In genomic region chr21:45532826-45533730, GRCh38 we compare ENCODE assay signal across 14 cellular contexts. TPM values are rescaled to one million over a fixed set of nuclear protein-coding genes. Genes with fewer than 3 reads are reported as not detected.
DNase-seq lines count a peak whose midpoint lies in the region; ATAC-seq and TF ChIP-seq lines count a peak whose summit lies in the region.
"Had no signal": no experiment of that assay in that cellular context is flagged by ENCODE, and none has a peak within 500 bp of the region (broad histone marks: within the 10 kb centered on the region; RNA-seq: fewer than 3 reads in every experiment).

No MANE protein-coding gene starts in this region.

- CTCF ChIA-PET in activated CD4-positive, alpha-beta T cell treated with anti-CD3 and anti-CD28 coated beads for 36 hours (lab: Charles Lee), result interaction anchor here (0.7 kb wide), 1 partner anchor 11 kb away, joined by 4 read pairs; no protein-coding TSS in a partner anchor

- no peak overlapping the region for H3K4me3 ChIP-seq in heart left ventricle
- H3K4me3 ChIP-seq: A549, uterus had no signal

- 58 to 77% (median 68%) methylated on average over 7 to 12 of the region's 12 CpGs for WGBS in heart left ventricle, 4 donors

- H3K36me3 Mint-ChIP-seq in activated CD4-positive, alpha-beta T cell treated with anti-CD3 and anti-CD28 coated beads for 36 hours (ENCODE audit: low read depth), result peaks cover 32% of the 10 kb centered on the region
- H3K36me3 Mint-ChIP-seq in stimulated activated effector memory CD8-positive, alpha-beta T cell treated with anti-CD3 and anti-CD28 coated beads, Interleukin-12 subunit alpha, Interleukin-12 subunit beta, amount 100 ng/mL, for 72 hours, result peaks cover 40% of the 10 kb centered on the region

- POLR2A ChIA-PET in activated CD4-positive, alpha-beta T cell treated with anti-CD3 and anti-CD28 coated beads for 36 hours (lab: Charles Lee), result no interaction called here

- intact Hi-C loops in activated CD4-positive, alpha-beta T cell treated with anti-CD3 and anti-CD28 coated beads for 36 hours (cut with DNase I, micrococcal nuclease), result no loop called here
- intact Hi-C loops in heart left ventricle (cut with DNase I), result no loop called here

- H3K9me3 ChIP-seq in heart left ventricle, result no peaks in the 10 kb centered on the region
- H3K9me3 ChIP-seq: A549, SK-N-SH, uterus had no signal

- TF ChIP-seq POLR2A in heart left ventricle (IDR thresholded peaks at IDR 0.05), result no peak

- DNase-seq in activated CD4-positive, alpha-beta T cell treated with anti-CD3 and anti-CD28 coated beads for 36 hours, result no peak
- no peak for DNase-seq in activated CD4-positive, alpha-beta T cell treated with anti-CD3 and anti-CD28 coated beads for 1 hour
- DNase-seq in heart left ventricle, result peak in 4 of 5 donors; percentile 15 to 57 (median 30)
- DNase-seq in stimulated activated effector memory CD8-positive, alpha-beta T cell treated with anti-CD3 and anti-CD28 coated beads, Interleukin-12 subunit alpha, Interleukin-12 subunit beta, amount 100 ng/mL, for 72 hours (ENCODE audit: low spot score in 2 of 2), result no peak
- DNase-seq in NCI-H2107 treated with DMSO at 0.1 percent for 48 hours (lab: John Stamatoyannopoulos, UW; ENCODE audit: unreplicated experiment), result no peak
- DNase-seq in NCI-H774 (lab: John Stamatoyannopoulos, UW), result no peak
- DNase-seq: amniotic stem cell; NCI-H1092 treated with DMSO at 0.1 percent for 48 hours; SK-N-SH; stimulated activated CD4-positive, alpha-beta T cell treated with anti-CD3 and anti-CD28 coated beads, Interleukin-2, amount 100 ng/mL, for 24 hours; uterus had no signal

- H3K27me3 Mint-ChIP-seq in activated CD4-positive, alpha-beta T cell treated with anti-CD3 and anti-CD28 coated beads for 36 hours, result no peaks in the 10 kb centered on the region

- peaks cover 0 to 8% (median 0%) of the 10 kb centered on the region in 9 donors for H3K36me3 ChIP-seq in heart left ventricle
- H3K36me3 ChIP-seq: uterus had no signal

- H3K27me3 ChIP-seq in heart left ventricle, result no peaks in the 10 kb centered on the region
- H3K27me3 ChIP-seq: uterus had no signal

- peaks cover 12% of the 10 kb centered on the region for H3K4me1 Mint-ChIP-seq in activated CD4-positive, alpha-beta T cell treated with anti-CD3 and anti-CD28 coated beads for 36 hours
- peaks cover 9% of the 10 kb centered on the region for H3K4me1 Mint-ChIP-seq in stimulated activated effector memory CD8-positive, alpha-beta T cell treated with anti-CD3 and anti-CD28 coated beads, Interleukin-12 subunit alpha, Interleukin-12 subunit beta, amount 100 ng/mL, for 72 hours

- H3K9me3 Mint-ChIP-seq in activated CD4-positive, alpha-beta T cell treated with anti-CD3 and anti-CD28 coated beads for 36 hours (ENCODE audit: low read depth), result no peaks in the 10 kb centered on the region
- H3K9me3 Mint-ChIP-seq in stimulated activated effector memory CD8-positive, alpha-beta T cell treated with anti-CD3 and anti-CD28 coated beads, Interleukin-12 subunit alpha, Interleukin-12 subunit beta, amount 100 ng/mL, for 72 hours, result no peaks in the 10 kb centered on the region

- ATAC-seq in activated CD4-positive, alpha-beta T cell treated with anti-CD3 and anti-CD28 coated beads for 36 hours, result no peak
- ATAC-seq in heart left ventricle, result no peak
- no peak for ATAC-seq in stimulated activated effector memory CD8-positive, alpha-beta T cell treated with anti-CD3 and anti-CD28 coated beads, Interleukin-12 subunit alpha, Interleukin-12 subunit beta, amount 100 ng/mL, for 72 hours
- ATAC-seq in HG03457 (IDR thresholded peaks at IDR 0.05; ENCODE audit: unreplicated experiment), result no peak
- ATAC-seq: A549 had no signal

- H3K4me1 ChIP-seq in heart left ventricle, result peaks cover 0 to 39% (median 11%) of the 10 kb centered on the region in 12 donors
- H3K4me1 ChIP-seq: A549, uterus had no signal

- no peak overlapping the region for H3K4me3 Mint-ChIP-seq in activated CD4-positive, alpha-beta T cell treated with anti-CD3 and anti-CD28 coated beads for 36 hours
- no peak overlapping the region for H3K4me3 Mint-ChIP-seq in stimulated activated effector memory CD8-positive, alpha-beta T cell treated with anti-CD3 and anti-CD28 coated beads, Interleukin-12 subunit alpha, Interleukin-12 subunit beta, amount 100 ng/mL, for 72 hours

- TF ChIP-seq CTCF in VCaP (conservative IDR thresholded peaks at IDR 0.05) (no peak), heart left ventricle (IDR thresholded peaks at IDR 0.05) (no peak)

- peak overlapping the region; percentile 21 for H3K27ac ChIP-seq in VCaP
- H3K27ac ChIP-seq in heart left ventricle, result peak overlapping the region in 2 of 12 donors; percentile 74 to 83
- H3K27ac ChIP-seq: A549, uterus had no signal

- peak overlapping the region; percentile 44 for H3K27ac Mint-ChIP-seq in activated CD4-positive, alpha-beta T cell treated with anti-CD3 and anti-CD28 coated beads for 36 hours
- H3K27ac Mint-ChIP-seq in stimulated activated effector memory CD8-positive, alpha-beta T cell treated with anti-CD3 and anti-CD28 coated beads, Interleukin-12 subunit alpha, Interleukin-12 subunit beta, amount 100 ng/mL, for 72 hours, result peak overlapping the region; percentile 90

RNA-seq across cellular contexts. Expression of gene SLC19A1, which starts 9.2 kb away (rescaled TPM):
- total RNA-seq in activated CD4-positive, alpha-beta T cell treated with anti-CD3 and anti-CD28 coated beads for 36 hours, result 10 to 100 TPM; 46.1 to 50.0 TPM
- 1 to 10 TPM; 2.4 to 7.0 (median 3.0) TPM for total RNA-seq in heart left ventricle
- polyA plus RNA-seq in heart left ventricle, result 1 to 10 TPM; 3.5 to 4.3 TPM

Comparison
In these comparisons a context has a peak if more than half of its experiments do, and no peak if none do; other contexts are left out.
1. DNase-seq: peak in heart left ventricle (4 of 5); none in activated CD4-positive, alpha-beta T cell treated with anti-CD3 and anti-CD28 coated beads for 36 hours (single experiment), activated CD4-positive, alpha-beta T cell treated with anti-CD3 and anti-CD28 coated beads for 1 hour (single experiment), stimulated activated effector memory CD8-positive, alpha-beta T cell treated with anti-CD3 and anti-CD28 coated beads, Interleukin-12 subunit alpha, Interleukin-12 subunit beta, amount 100 ng/mL, for 72 hours (0 of 2), NCI-H2107 treated with DMSO at 0.1 percent for 48 hours (single experiment) and NCI-H774 (single experiment).
2. RNA of gene SLC19A1, which starts 9.2 kb away (total RNA-seq): 46.1 to 50.0 TPM in activated CD4-positive, alpha-beta T cell treated with anti-CD3 and anti-CD28 coated beads for 36 hours; 2.4 to 7.0 TPM in heart left ventricle; every median in the first group is over 4 times any median in the second.